ENCODE assay signal across 8 cellular contexts in genomic region chr10:5447071-5447470, GRCh38. TPM values are rescaled to one million over a fixed set of nuclear protein-coding genes. Genes with fewer than 3 reads are reported as not detected.
A peak's percentile ranks its signal among the peaks of the same experiment; 100 is the strongest.
DNase-seq lines count a peak whose midpoint lies in the region; ATAC-seq, FAIRE-seq and TF ChIP-seq lines count a peak whose summit lies in the region.

No MANE protein-coding gene starts in this region.

- TF ChIP-seq POLR2A in esophagus squamous epithelium (IDR thresholded peaks at IDR 0.05) (no peak), prostate gland (IDR thresholded peaks at IDR 0.05) (no peak)

- peaks cover 0 to 5% (median 0%) of the 10 kb centered on the region in 3 donors for H3K36me3 ChIP-seq in esophagus squamous epithelium
- H3K36me3 ChIP-seq in prostate gland = no peaks in the 10 kb centered on the region

- H3K27me3 ChIP-seq in esophagus squamous epithelium = no peaks in the 10 kb centered on the region
- no peaks in the 10 kb centered on the region for H3K27me3 ChIP-seq in prostate gland (replicated peaks; ENCODE audit: insufficient read depth)

- H3K4me1 ChIP-seq in esophagus squamous epithelium = peaks cover 0 to 51% (median 4%) of the 10 kb centered on the region in 3 donors
- H3K4me1 ChIP-seq in prostate gland (replicated peaks) = peaks cover 10% of the 10 kb centered on the region

- 9 to 10% methylated on average over 3 of the region's 3 CpGs for WGBS in esophagus squamous epithelium, 2 donors
- WGBS in prostate gland = 3% methylated on average over 3 of the region's 3 CpGs

- intact Hi-C loops in esophagus squamous epithelium (cut with DNase I) = no loop called here
- intact Hi-C loops in prostate gland (cut with DNase I) = loop anchor here (5.0 kb wide), 5 partner anchors 65 to 445 kb away; partner anchors contain the start of gene FBH1

- H3K9me3 ChIP-seq in esophagus squamous epithelium = no peaks in the 10 kb centered on the region
- H3K9me3 ChIP-seq in prostate gland = no peaks in the 10 kb centered on the region

- FAIRE-seq in RCC 7860 (lab: Jason Lieb, UNC) = peak; percentile 80

- no peak for ATAC-seq in GM18873 (IDR thresholded peaks at IDR 0.05; ENCODE audit: low FRiP score, unreplicated experiment)

- H3K27ac ChIP-seq in esophagus squamous epithelium = peak overlapping the region; percentile 81 to 90 (median 84)
- H3K27ac ChIP-seq in prostate gland = peak overlapping the region; percentile 75 to 85

- DNase-seq in EL (peak; percentile 48), RCC 7860 (ENCODE audit: low spot score) (peak; percentile 16), esophagus squamous epithelium (lab: John Stamatoyannopoulos, UW) (no peak), prostate gland (ENCODE audit: low spot score) (no peak), NCI-H524 (lab: John Stamatoyannopoulos, UW) (no peak), GOT3 (lab: John Stamatoyannopoulos, UW) (no peak), NCI-H226 (no peak)

- no peak for TF ChIP-seq CTCF in esophagus squamous epithelium (IDR thresholded peaks at IDR 0.05)
- TF ChIP-seq CTCF in prostate gland (IDR thresholded peaks at IDR 0.05) = no peak

- H3K4me3 ChIP-seq in esophagus squamous epithelium = peak overlapping the region; percentile 49 to 74 (median 59)
- H3K4me3 ChIP-seq in prostate gland = peak overlapping the region; percentile 49 to 60

RNA-seq across cellular contexts. Expression of gene NET1, which starts 34.7 kb away (rescaled TPM):
- 100 to 1,000 TPM in 2 of 4 donors, 10 to 100 TPM in 2; 77.8 to 170 (median 107) TPM for total RNA-seq in esophagus squamous epithelium
- 10 to 100 TPM; 55.6 to 77.6 TPM for total RNA-seq in prostate gland

RNA-seq across cellular contexts. Expression of gene TUBAL3, which starts 42.4 kb away (rescaled TPM):
- total RNA-seq in esophagus squamous epithelium = under 1 TPM in 2 of 4 donors, not detected in 2; 0.19 TPM
- 1 to 10 TPM in 1 of 2 donors, not detected in 1; 1.1 TPM for total RNA-seq in prostate gland

RNA-seq across cellular contexts. Expression of gene CALML5, which starts 52.3 kb away (rescaled TPM):
- 100 to 1,000 TPM in 1 of 4 donors, 10 to 100 TPM in 3; 14.5 to 148 (median 22.6) TPM for total RNA-seq in esophagus squamous epithelium
- 10 to 100 TPM in 1 of 2 donors, under 1 TPM in 1; 0.46 to 10.5 TPM for total RNA-seq in prostate gland

Comparison
In these comparisons a context has a peak if more than half of its experiments do, and no peak if none do; other contexts are left out.
1. DNase-seq: peak in EL (single experiment) and RCC 7860 (single experiment); none in esophagus squamous epithelium (single experiment), prostate gland (single experiment), NCI-H524 (0 of 2), GOT3 (single experiment) and NCI-H226 (single experiment).